ENCODE assay signal across 23 cellular contexts in the genomic region with DNA sequence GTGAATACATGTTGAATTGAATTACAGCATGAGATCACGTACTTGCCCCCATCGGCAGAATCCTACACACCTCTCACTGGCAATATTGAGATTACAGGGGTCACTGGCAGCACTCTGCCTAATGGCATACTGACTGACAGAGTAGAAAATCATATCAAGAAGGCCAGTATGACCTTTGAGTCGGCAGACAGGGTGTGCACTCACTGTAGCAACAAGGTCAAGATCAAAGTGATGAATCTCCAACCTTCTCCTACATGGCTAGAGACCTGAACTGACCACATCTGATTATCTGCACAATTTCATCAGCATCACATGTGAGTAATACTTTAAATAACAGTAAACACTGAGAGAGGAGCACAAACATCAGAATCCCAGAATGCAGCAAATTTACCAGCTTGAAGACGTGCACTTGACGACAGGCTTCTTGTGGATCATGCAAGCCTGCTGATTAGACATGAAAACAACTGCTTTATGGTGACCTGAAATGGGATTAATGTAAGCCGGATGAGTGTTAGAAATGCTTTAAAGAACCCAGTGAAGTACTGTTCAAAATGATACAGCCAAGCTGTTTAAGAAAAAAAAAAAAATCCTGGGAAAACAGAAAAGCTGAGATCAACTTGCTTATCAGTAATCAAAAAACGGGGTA.
DNase-seq lines count a peak whose midpoint lies in the region; ATAC-seq and TF ChIP-seq lines count a peak whose summit lies in the region.
"Had no signal": no experiment of that assay in that cellular context is flagged by ENCODE, and none has a peak within 500 bp of the region (broad histone marks: within the 10 kb centered on the region; RNA-seq: fewer than 3 reads in every experiment).

No MANE protein-coding gene starts in this region.

- H3K27ac Mint-ChIP-seq in WTC11 (peak overlapping the region; percentile 20), neural progenitor cell (peak overlapping the region; percentile 99)
- H3K27ac Mint-ChIP-seq: activated CD8-positive, alpha-beta T cell treated with anti-CD3 and anti-CD28 coated beads for 36 hours; activated naive CD4-positive, alpha-beta T cell treated with anti-CD3 and anti-CD28 coated beads, Interleukin-2, amount 50 U/mL, for 72 hours; HFFc6; naive thymus-derived CD8-positive, alpha-beta T cell had no signal

- no peak overlapping the region for H2AFZ ChIP-seq in neural progenitor cell (replicated peaks)

- no peak overlapping the region for H3K9ac ChIP-seq in neural progenitor cell

- CTCF ChIA-PET in WTC11 (lab: Charles Lee) (no interaction called here), RWPE1 (lab: Yijun Ruan, JAX) (interaction anchor here (0.7 kb wide), 1 partner anchor 8 kb away, joined by 3 read pairs; no protein-coding TSS in a partner anchor)

- peak overlapping the region; percentile 49 for H3K4me2 ChIP-seq in neural progenitor cell

- H4K20me1 ChIP-seq in neural progenitor cell (ENCODE audit: low read depth), result no peaks in the 10 kb centered on the region

- DNase-seq in NCI-H524 (lab: John Stamatoyannopoulos, UW), result peak; percentile 72 to 94
- no peak for DNase-seq in WTC11 (ENCODE audit: low spot score)
- DNase-seq in left ventricle myocardium superior, result no peak
- no peak for DNase-seq in neural progenitor cell (ENCODE audit: low spot score)
- DNase-seq in RWPE1 (ENCODE audit: low spot score), result no peak
- DNase-seq in HuH-7.5 (ENCODE audit: low spot score), result no peak
- no peak for DNase-seq in RKO (ENCODE audit: low spot score)
- DNase-seq: activated CD4-positive, CD25-positive, alpha-beta regulatory T cell treated with anti-CD3 and anti-CD28 coated beads, Interleukin-2, amount 50 U/mL, for 72 hours; activated CD8-positive, alpha-beta T cell treated with anti-CD3 and anti-CD28 coated beads for 36 hours; aorta; C1 segment of cervical spinal cord; caudate nucleus; esophagus squamous epithelium; HFFc6; naive thymus-derived CD8-positive, alpha-beta T cell; NCI-H526; RPMI8226; stimulated activated CD4-positive, alpha-beta T cell treated with anti-CD3 and anti-CD28 coated beads, Interleukin-15, amount 100 ng/mL, for 24 hours; stimulated activated naive CD4-positive, alpha-beta T cell; uterus had no signal

- H3K27me3 Mint-ChIP-seq in WTC11 (ENCODE audit: low read depth) (no peaks in the 10 kb centered on the region), neural progenitor cell (ENCODE audit: insufficient read depth, low read depth) (no peaks in the 10 kb centered on the region)
- H3K27me3 Mint-ChIP-seq: activated CD8-positive, alpha-beta T cell treated with anti-CD3 and anti-CD28 coated beads for 36 hours; naive thymus-derived CD8-positive, alpha-beta T cell had no signal

- H3K9me3 ChIP-seq in neural progenitor cell (ENCODE audit: low read depth), result no peaks in the 10 kb centered on the region
- H3K9me3 ChIP-seq: esophagus squamous epithelium, thoracic aorta, uterus had no signal

- H3K4me3 Mint-ChIP-seq in WTC11 (no peak overlapping the region), neural progenitor cell (peak overlapping the region; percentile 65)
- H3K4me3 Mint-ChIP-seq: activated CD8-positive, alpha-beta T cell treated with anti-CD3 and anti-CD28 coated beads for 36 hours; HFFc6; naive thymus-derived CD8-positive, alpha-beta T cell had no signal

- H3K36me3 ChIP-seq in neural progenitor cell, result no peaks in the 10 kb centered on the region
- H3K36me3 ChIP-seq: esophagus squamous epithelium, thoracic aorta, uterus had no signal

- POLR2A ChIA-PET in WTC11 (lab: Charles Lee) (interaction anchor here (0.8 kb wide), 1 partner anchor 84 kb away, joined by 4 read pairs; no protein-coding TSS in a partner anchor), RWPE1 (lab: Yijun Ruan, JAX; ENCODE audit: low non-redundant PET) (no interaction called here)

- H3F3A ChIP-seq in neural progenitor cell (ENCODE audit: low read depth), result peaks cover 32% of the 10 kb centered on the region

- H3K36me3 Mint-ChIP-seq in WTC11 (no peaks in the 10 kb centered on the region), neural progenitor cell (no peaks in the 10 kb centered on the region)

- H3K27me3 ChIP-seq in neural progenitor cell, result no peaks in the 10 kb centered on the region
- H3K27me3 ChIP-seq: esophagus squamous epithelium, uterus had no signal

- H3K27ac ChIP-seq in neural progenitor cell, result no peak overlapping the region
- no peak overlapping the region for H3K27ac ChIP-seq in RWPE1
- H3K27ac ChIP-seq: esophagus squamous epithelium, SK-N-MC, thoracic aorta, uterus had no signal

- H3K4me1 Mint-ChIP-seq in WTC11 (peaks cover 43% of the 10 kb centered on the region), neural progenitor cell (peaks cover 57% of the 10 kb centered on the region)

- intact Hi-C loops in left ventricle myocardium superior (cut with micrococcal nuclease), result no loop called here

- H3K4me1 ChIP-seq in neural progenitor cell, result peaks cover 57% of the 10 kb centered on the region
- H3K4me1 ChIP-seq: esophagus squamous epithelium, uterus had no signal

- H3K9me3 Mint-ChIP-seq in WTC11 (no peaks in the 10 kb centered on the region), neural progenitor cell (no peaks in the 10 kb centered on the region)
- H3K9me3 Mint-ChIP-seq: activated CD8-positive, alpha-beta T cell treated with anti-CD3 and anti-CD28 coated beads for 36 hours; activated naive CD4-positive, alpha-beta T cell treated with anti-CD3 and anti-CD28 coated beads, Interleukin-2, amount 50 U/mL, for 72 hours; HFFc6; naive thymus-derived CD8-positive, alpha-beta T cell had no signal

- H3K4me3 ChIP-seq in neural progenitor cell, result no peak overlapping the region
- H3K4me3 ChIP-seq: esophagus squamous epithelium, SK-N-MC, thoracic aorta, uterus had no signal

- TF ChIP-seq CTCF in WTC11 (IDR thresholded peaks at IDR 0.05) (no peak), neural progenitor cell (IDR thresholded peaks at IDR 0.05) (no peak), RWPE1 (conservative IDR thresholded peaks at IDR 0.05; ENCODE audit: low read depth) (no peak)

- no peak for ATAC-seq in WTC11
- ATAC-seq in left ventricle myocardium superior, result peak; percentile 71
- ATAC-seq: activated CD8-positive, alpha-beta T cell treated with anti-CD3 and anti-CD28 coated beads for 36 hours; activated naive CD4-positive, alpha-beta T cell treated with anti-CD3 and anti-CD28 coated beads, Interleukin-2, amount 50 U/mL, for 72 hours; naive thymus-derived CD8-positive, alpha-beta T cell had no signal

- no peaks in the 10 kb centered on the region for H3K79me2 ChIP-seq in neural progenitor cell (ENCODE audit: low read depth)

TF ChIP-seq in WTC11, 78 proteins besides CTCF, POLR2A, EP300 and RAD21:
- TF ChIP-seq, protein P1, sequence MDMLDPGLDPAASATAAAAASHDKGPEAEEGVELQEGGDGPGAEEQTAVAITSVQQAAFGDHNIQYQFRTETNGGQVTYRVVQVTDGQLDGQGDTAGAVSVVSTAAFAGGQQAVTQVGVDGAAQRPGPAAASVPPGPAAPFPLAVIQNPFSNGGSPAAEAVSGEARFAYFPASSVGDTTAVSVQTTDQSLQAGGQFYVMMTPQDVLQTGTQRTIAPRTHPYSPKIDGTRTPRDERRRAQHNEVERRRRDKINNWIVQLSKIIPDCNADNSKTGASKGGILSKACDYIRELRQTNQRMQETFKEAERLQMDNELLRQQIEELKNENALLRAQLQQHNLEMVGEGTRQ (CRISPR knock-in tag; IDR thresholded peaks at IDR 0.05), result no peak
- TF ChIP-seq, protein P2, sequence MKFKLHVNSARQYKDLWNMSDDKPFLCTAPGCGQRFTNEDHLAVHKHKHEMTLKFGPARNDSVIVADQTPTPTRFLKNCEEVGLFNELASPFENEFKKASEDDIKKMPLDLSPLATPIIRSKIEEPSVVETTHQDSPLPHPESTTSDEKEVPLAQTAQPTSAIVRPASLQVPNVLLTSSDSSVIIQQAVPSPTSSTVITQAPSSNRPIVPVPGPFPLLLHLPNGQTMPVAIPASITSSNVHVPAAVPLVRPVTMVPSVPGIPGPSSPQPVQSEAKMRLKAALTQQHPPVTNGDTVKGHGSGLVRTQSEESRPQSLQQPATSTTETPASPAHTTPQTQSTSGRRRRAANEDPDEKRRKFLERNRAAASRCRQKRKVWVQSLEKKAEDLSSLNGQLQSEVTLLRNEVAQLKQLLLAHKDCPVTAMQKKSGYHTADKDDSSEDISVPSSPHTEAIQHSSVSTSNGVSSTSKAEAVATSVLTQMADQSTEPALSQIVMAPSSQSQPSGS (CRISPR knock-in tag; IDR thresholded peaks at IDR 0.05; ENCODE audit: borderline replicate concordance, low read depth), result no peak
- TF ChIP-seq FOXK1 (CRISPR knock-in tag; IDR thresholded peaks at IDR 0.05), result no peak
- no peak for TF ChIP-seq ZNF423 (CRISPR knock-in tag; IDR thresholded peaks at IDR 0.05)
- TF ChIP-seq ELF4 (CRISPR knock-in tag; IDR thresholded peaks at IDR 0.05; ENCODE audit: low read depth), result no peak
- TF ChIP-seq ZBTB21 (CRISPR knock-in tag; IDR thresholded peaks at IDR 0.05; ENCODE audit: borderline replicate concordance), result no peak
- no peak for TF ChIP-seq NFYB (CRISPR knock-in tag; conservative IDR thresholded peaks at IDR 0.05; ENCODE audit: low read depth)

Comparison
In these comparisons a context has a peak if more than half of its experiments do, and no peak if none do; other contexts are left out.
1. DNase-seq: peak in NCI-H524 (2 of 2); none in WTC11 (single experiment), left ventricle myocardium superior (single experiment), neural progenitor cell (single experiment), RWPE1 (single experiment), HuH-7.5 (single experiment) and RKO (single experiment).